8 cellular contexts compared by ENCODE assay signal in genomic region chr16:48613061-48613957, GRCh38. TPM values are rescaled to one million over a fixed set of nuclear protein-coding genes. Genes with fewer than 3 reads are reported as not detected.
DNase-seq lines count a peak whose midpoint lies in the region; ATAC-seq and TF ChIP-seq lines count a peak whose summit lies in the region.

No MANE protein-coding gene starts in this region.

- TF ChIP-seq CTCF in Peyer's patch (IDR thresholded peaks at IDR 0.05) (no peak), WERI-Rb-1 (IDR thresholded peaks at IDR 0.05; ENCODE audit: low read depth, low read length) (no peak), BE2C (IDR thresholded peaks at IDR 0.05; ENCODE audit: low read depth, low read length) (no peak)

- H3K9ac ChIP-seq in mucosa of stomach (ENCODE audit: low read length) = peak overlapping the region; percentile 14

- peak in 1 of 2 donors; percentile 19 for TF ChIP-seq POLR2A in Peyer's patch (IDR thresholded peaks at IDR 0.05)

- H3K27me3 ChIP-seq in Peyer's patch (no peaks in the 10 kb centered on the region), mucosa of stomach (ENCODE audit: control insufficient read depth, insufficient read depth, low read length) (no peaks in the 10 kb centered on the region), WERI-Rb-1 (ENCODE audit: insufficient read depth, low read depth, severe bottlenecking) (no peaks in the 10 kb centered on the region), BE2C (no peaks in the 10 kb centered on the region)

- H3K4me1 ChIP-seq in Peyer's patch (peaks cover 2 to 32% (median 5%) of the 10 kb centered on the region in 4 donors), mucosa of stomach (ENCODE audit: control insufficient read depth, insufficient read depth, low read length) (peaks cover 32% of the 10 kb centered on the region), BE2C (no peaks in the 10 kb centered on the region)

- H3K4me3 ChIP-seq in Peyer's patch = no peak overlapping the region
- no peak overlapping the region for H3K4me3 ChIP-seq in mucosa of stomach (ENCODE audit: low read length)
- H3K4me3 ChIP-seq in WERI-Rb-1 (ENCODE audit: low read depth, low read length) = no peak overlapping the region
- H3K4me3 ChIP-seq in BE2C (ENCODE audit: low read depth, low read length) = no peak overlapping the region

- H3K36me3 ChIP-seq in Peyer's patch (no peaks in the 10 kb centered on the region), mucosa of stomach (ENCODE audit: control insufficient read depth, insufficient read depth, low read length) (no peaks in the 10 kb centered on the region), WERI-Rb-1 (peaks cover 1% of the 10 kb centered on the region; the same call in 1 of the 2 replicates), BE2C (peaks cover under 1% of the 10 kb centered on the region)

- ATAC-seq in GM18498 (IDR thresholded peaks at IDR 0.05; ENCODE audit: unreplicated experiment) (peak; percentile 43), HG02798 (IDR thresholded peaks at IDR 0.05; ENCODE audit: poor library complexity, unreplicated experiment) (peak; percentile 28)

- H3K27ac ChIP-seq in Peyer's patch (peak overlapping the region; percentile 61 to 93 (median 79)), WERI-Rb-1 (no peak overlapping the region)

- H3K9me3 ChIP-seq in Peyer's patch (no peaks in the 10 kb centered on the region), mucosa of stomach (ENCODE audit: control insufficient read depth, low read length) (no peaks in the 10 kb centered on the region), WERI-Rb-1 (ENCODE audit: severe bottlenecking) (no peaks in the 10 kb centered on the region), BE2C (no peaks in the 10 kb centered on the region; the same call in 1 of the 2 replicates)

- peak in 2 of 3 donors; percentile 57 to 75 for DNase-seq in Peyer's patch
- peak; percentile 27 for DNase-seq in amniotic stem cell (lab: John Stamatoyannopoulos, UW)
- no peak for DNase-seq in cerebellar nuclear complex (lab: John Stamatoyannopoulos, UW)
- no peak for DNase-seq in WERI-Rb-1
- no peak for DNase-seq in BE2C

RNA-seq across cellular contexts. Expression of gene N4BP1, which starts 3.3 kb away (rescaled TPM):
- total RNA-seq in Peyer's patch = 10 to 100 TPM; 31.5 to 42.4 (median 36.8) TPM
- 14.9 TPM for polyA plus RNA-seq in BE2C (2012; ENCODE audit: insufficient read depth, insufficient read length, low read depth)

Comparison
In these comparisons a context has a peak if more than half of its experiments do, and no peak if none do; other contexts are left out.
1. DNase-seq: peak in Peyer's patch (2 of 3) and amniotic stem cell (single experiment); none in cerebellar nuclear complex (0 of 2), WERI-Rb-1 (single experiment) and BE2C (single experiment).